Comparison of ENCODE assay signal across 15 cellular contexts in the genomic region with DNA sequence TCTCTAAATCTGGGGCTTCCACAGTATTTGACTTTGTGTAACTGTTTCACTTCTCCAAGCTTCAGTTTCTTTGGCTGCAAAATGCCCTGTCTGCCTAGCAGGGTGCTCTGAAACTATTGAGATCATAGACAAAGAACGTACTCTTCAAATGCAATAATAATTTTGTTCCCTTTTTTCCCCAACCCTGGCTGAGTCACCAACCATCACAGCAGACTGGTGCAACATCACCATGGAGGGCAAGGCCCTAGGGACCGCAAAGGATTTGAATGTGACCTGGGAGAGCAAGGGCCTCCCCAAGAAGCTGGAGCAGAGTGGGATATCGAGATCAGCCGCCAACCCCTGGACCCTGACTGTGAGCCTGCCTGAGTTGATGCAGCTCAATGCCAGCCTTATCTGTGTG.
"Had no signal": no experiment of that assay in that cellular context is flagged by ENCODE, and none has a peak within 500 bp of the region (broad histone marks: within the 10 kb centered on the region; RNA-seq: fewer than 3 reads in every experiment).

No MANE protein-coding gene starts in this region.

- H3K4me3 Mint-ChIP-seq: activated CD4-positive, alpha-beta memory T cell treated with anti-CD3 and anti-CD28 coated beads, Interleukin-2, amount 10 ng/mL, durations not matched to agents 7 days and 5 days; activated naive CD8-positive, alpha-beta T cell treated with anti-CD3 and anti-CD28 coated beads, Interleukin-2, amount 10 ng/mL, durations not matched to agents 7 days and 5 days; nephron had no signal

- H3K36me3 ChIP-seq: suprapubic skin had no signal

- H3K27ac Mint-ChIP-seq: activated CD4-positive, alpha-beta memory T cell treated with anti-CD3 and anti-CD28 coated beads, Interleukin-2, amount 10 ng/mL, durations not matched to agents 7 days and 5 days; activated naive CD8-positive, alpha-beta T cell treated with anti-CD3 and anti-CD28 coated beads, Interleukin-2, amount 10 ng/mL, durations not matched to agents 7 days and 5 days; nephron had no signal

- H3K9me3 Mint-ChIP-seq: activated CD4-positive, alpha-beta memory T cell treated with anti-CD3 and anti-CD28 coated beads, Interleukin-2, amount 10 ng/mL, durations not matched to agents 7 days and 5 days; activated naive CD8-positive, alpha-beta T cell treated with anti-CD3 and anti-CD28 coated beads, Interleukin-2, amount 10 ng/mL, durations not matched to agents 7 days and 5 days; nephron had no signal

- ATAC-seq: left lobe of liver; sciatic nerve; stimulated activated naive CD8-positive, alpha-beta T cell treated with anti-CD3 and anti-CD28 coated beads, Interleukin-15, Interleukin-2, amounts not matched to agents 100 U/mL and 50 U/mL, for 24 hours had no signal

- H3K4me1 Mint-ChIP-seq: activated CD4-positive, alpha-beta memory T cell treated with anti-CD3 and anti-CD28 coated beads, Interleukin-2, amount 10 ng/mL, durations not matched to agents 7 days and 5 days; activated naive CD8-positive, alpha-beta T cell treated with anti-CD3 and anti-CD28 coated beads, Interleukin-2, amount 10 ng/mL, durations not matched to agents 7 days and 5 days had no signal

- H3K27ac ChIP-seq: suprapubic skin, VCaP had no signal

- H3K9me3 ChIP-seq: suprapubic skin had no signal

- H3K36me3 Mint-ChIP-seq: activated naive CD8-positive, alpha-beta T cell treated with anti-CD3 and anti-CD28 coated beads, Interleukin-2, amount 10 ng/mL, durations not matched to agents 7 days and 5 days had no signal

- H3K27me3 ChIP-seq: suprapubic skin had no signal

- DNase-seq: activated CD4-positive, alpha-beta memory T cell treated with anti-CD3 and anti-CD28 coated beads, Interleukin-2, amount 10 ng/mL, durations not matched to agents 7 days and 5 days; activated naive CD8-positive, alpha-beta T cell treated with anti-CD3 and anti-CD28 coated beads, Interleukin-2, amount 10 ng/mL, durations not matched to agents 7 days and 5 days; activated T-cell treated with anti-CD3 and anti-CD28 coated beads, Interleukin-2, amount 50 U/mL, for 48 hours; anterior cingulate cortex; foreskin melanocyte; head of caudate nucleus; mesenchymal stem cell; stimulated activated CD4-positive, alpha-beta T cell treated with anti-CD3 and anti-CD28 coated beads, Interleukin-2, amount 100 ng/mL, for 24 hours; stimulated activated naive CD8-positive, alpha-beta T cell treated with anti-CD3 and anti-CD28 coated beads, Interleukin-15, Interleukin-2, amounts not matched to agents 100 U/mL and 50 U/mL, for 24 hours; T-helper 9 cell had no signal

- H3K4me1 ChIP-seq: suprapubic skin had no signal

- H3K4me3 ChIP-seq: suprapubic skin had no signal
